ENCODE assay signal across 8 cellular contexts in the genomic region with DNA sequence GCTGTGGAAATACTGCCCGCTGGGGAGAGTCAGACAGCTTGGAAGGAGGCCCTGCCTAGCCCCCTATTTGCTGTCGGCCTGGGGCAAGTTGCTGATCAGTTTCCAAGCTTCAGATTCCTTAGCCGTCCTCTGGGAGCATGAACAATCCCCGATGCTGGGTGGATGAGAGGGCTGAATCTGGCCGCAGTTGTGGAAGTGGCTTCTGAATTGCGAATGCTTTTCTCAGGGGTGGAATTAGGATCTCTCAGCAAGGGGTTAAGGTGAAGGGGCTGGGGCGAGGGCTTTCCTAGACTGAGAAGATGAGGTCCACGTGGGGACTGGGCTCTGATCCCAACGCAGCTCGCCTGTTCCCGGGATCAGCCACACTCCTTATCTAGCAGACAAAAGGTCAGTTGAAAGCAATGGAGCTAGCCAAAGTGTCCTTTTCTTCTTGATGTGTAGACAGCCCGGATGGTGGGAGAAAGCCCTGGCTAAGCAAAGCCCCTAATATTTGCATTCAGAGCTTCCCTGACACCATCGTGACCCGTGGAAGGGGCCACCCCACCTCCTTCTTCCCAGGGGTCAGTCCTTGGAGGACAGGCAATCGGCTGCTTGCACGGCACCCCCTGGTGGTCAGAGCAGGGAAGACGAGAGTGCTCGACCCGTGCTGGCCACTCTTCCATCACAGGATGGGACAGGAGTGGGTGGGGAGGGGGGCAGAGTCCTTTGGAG. TPM values are rescaled to one million over a fixed set of nuclear protein-coding genes. Genes with fewer than 3 reads are reported as not detected.
DNase-seq lines count a peak whose midpoint lies in the region; ATAC-seq, FAIRE-seq and TF ChIP-seq lines count a peak whose summit lies in the region.

No MANE protein-coding gene starts in this region.

- peak; percentile 62 for TF ChIP-seq RAD21 in GM12878 (IDR thresholded peaks at IDR 0.05; ENCODE audit: insufficient read depth, low read depth, low read length)

- no peak overlapping the region for H3K9ac ChIP-seq in GM12878 (ENCODE audit: control insufficient read depth, insufficient read depth, low read length)

- no peaks in the 10 kb centered on the region for H3K9me3 ChIP-seq in GM12878 (replicated peaks; ENCODE audit: control insufficient read depth, insufficient read depth, low read length)

- SMC1A ChIA-PET in GM12878 (lab: Charles Lee; ENCODE audit: uncharacterized antibody, unreplicated experiment): interaction anchor here (0.7 to 7.7 kb wide), 14 partner anchors 8 to 152 kb away, joined by 3 to 110 read pairs (median 4); no protein-coding TSS in a partner anchor

- POLR2A ChIA-PET in GM12878 (lab: Charles Lee): interaction anchor here (0.6 kb wide), 1 partner anchor 135 kb away, joined by 3 read pairs; no protein-coding TSS in a partner anchor

- peak; percentile 76 to 96 (median 81) for TF ChIP-seq CTCF in GM12878 (IDR thresholded peaks at IDR 0.05 in 2 of 3, conservative IDR thresholded peaks at IDR 0.05 in 1 of 3; ENCODE audit: control insufficient read depth in 2 of 3, extremely low read depth in 1 of 3, insufficient read depth in 1 of 3, low read depth in 3 of 3, low read length in 3 of 3)

- H3K4me2 ChIP-seq in GM12878 (ENCODE audit: control insufficient read depth, insufficient read depth): no peak overlapping the region

- no peaks in the 10 kb centered on the region for H4K20me1 ChIP-seq in GM12878 (ENCODE audit: control insufficient read depth, insufficient read depth)

- FAIRE-seq in GM12878 (lab: Jason Lieb, UNC): peak; percentile 54

- no peak overlapping the region for H3K4me3 ChIP-seq in GM12878
- H3K4me3 ChIP-seq in skeletal muscle cell (ENCODE audit: low read depth, low read length): no peak overlapping the region

- peak; percentile 92 for ATAC-seq in GM12878

- CTCF ChIA-PET in GM12878 (lab: Yijun Ruan, JAX): interaction anchor here (0.6 to 12.5 kb wide), 27 partner anchors 8 to 202 kb away, joined by 3 to 304 read pairs (median 4); no protein-coding TSS in a partner anchor

- no peaks in the 10 kb centered on the region for H3K79me2 ChIP-seq in GM12878 (ENCODE audit: control insufficient read depth, insufficient read depth, low read length)

- 18% methylated on average over 19 of the region's 19 CpGs for WGBS in GM12878 (ENCODE audit: insufficient coverage, insufficient replicate concordance, low lambda C conversion rate, missing lambda C conversion rate)

- BruUV-seq in GM12878 (replicated peaks; lab: Mats Ljungman, UMichigan): no TSS peak

- RAD21 ChIA-PET in GM12878 (lab: Charles Lee; ENCODE audit: unreplicated experiment): interaction anchor here (1.0 to 3.9 kb wide), 8 partner anchors 9 to 155 kb away, joined by 3 to 37 read pairs (median 11); no protein-coding TSS in a partner anchor

- no peaks in the 10 kb centered on the region for H3K36me3 ChIP-seq in GM12878 (ENCODE audit: control insufficient read depth in 2 of 2, insufficient read depth in 2 of 2, low read length in 1 of 2)

- DNase-seq in NCI-H526 (lab: John Stamatoyannopoulos, UW) (peak; percentile 7 to 60), NCI-H526 treated with DMSO at 0.1 percent for 48 hours (lab: John Stamatoyannopoulos, UW) (no peak), HPDE6-E6E7 (ENCODE audit: extremely low spot score) (peak; percentile 53), T-helper 1 cell (peak in 4 of 5 donors; percentile 19 to 43 (median 34)), GM12878 (ENCODE audit: low read depth, low spot score) (no peak), iPS DF 4.7 (ENCODE audit: extremely low read depth, low spot score) (peak; percentile 51), skeletal muscle cell (ENCODE audit: low read depth) (peak; percentile 86), NCI-H774 (lab: John Stamatoyannopoulos, UW) (no peak)

- H2AFZ ChIP-seq in GM12878 (ENCODE audit: control insufficient read depth, low read depth, low read length): no peak overlapping the region

- TF ChIP-seq POLR2A in GM12878 (IDR thresholded peaks at IDR 0.05; ENCODE audit: low read depth, low read length): no peak

- TF ChIP-seq EP300 in GM12878 (IDR thresholded peaks at IDR 0.05; ENCODE audit: borderline replicate concordance in 1 of 2, control insufficient read depth in 1 of 2, low read depth in 2 of 2, low read length in 2 of 2): no peak

- intact Hi-C loops in GM12878 (cut with micrococcal nuclease; ENCODE audit: unreplicated experiment): loop anchor here (1.0 kb wide), 2 partner anchors 23 to 150 kb away; no protein-coding TSS in a partner anchor

- H3K27ac ChIP-seq in GM12878 (ENCODE audit: control insufficient read depth, insufficient read depth): no peak overlapping the region

- in situ Hi-C loops in GM12878 (cut with MboI): loop anchor here (5.0 kb wide), 2 partner anchors 139 to 151 kb away; no protein-coding TSS in a partner anchor

- H3K4me1 ChIP-seq in GM12878 (ENCODE audit: control insufficient read depth, insufficient read depth, low read length): peaks cover 2% of the 10 kb centered on the region

- H3K27me3 ChIP-seq in GM12878 (replicated peaks in 1 of 2; ENCODE audit: control insufficient read depth in 2 of 2, insufficient read depth in 2 of 2, low read length in 1 of 2): 0 out of 4 replicates have a peak, but pooled peaks cover 0 to 2% of the 10 kb centered on the region in 2 experiments

TF ChIP-seq in GM12878, 131 proteins besides CTCF, POLR2A, EP300 and RAD21:
- peak; percentile 70; the same call in 1 of the 2 replicates for TF ChIP-seq SMC3 (IDR thresholded peaks at IDR 0.05; ENCODE audit: borderline replicate concordance, low read length)
- no peak for TF ChIP-seq FOXK2 (IDR thresholded peaks at IDR 0.05)
- 0 out of 2 replicates have a peak, but pooled peaks have one; percentile 13 for TF ChIP-seq SMARCA5 (IDR thresholded peaks at IDR 0.05)
- TF ChIP-seq BHLHE40 (IDR thresholded peaks at IDR 0.05; ENCODE audit: borderline replicate concordance in 1 of 2, low read depth in 2 of 2, low read length in 1 of 2): peak; percentile 30 to 62; a peak in 2 of 4 replicates
- no peak for TF ChIP-seq STAT3 (IDR thresholded peaks at IDR 0.05; ENCODE audit: low read depth, low read length)
- TF ChIP-seq, protein P1, sequence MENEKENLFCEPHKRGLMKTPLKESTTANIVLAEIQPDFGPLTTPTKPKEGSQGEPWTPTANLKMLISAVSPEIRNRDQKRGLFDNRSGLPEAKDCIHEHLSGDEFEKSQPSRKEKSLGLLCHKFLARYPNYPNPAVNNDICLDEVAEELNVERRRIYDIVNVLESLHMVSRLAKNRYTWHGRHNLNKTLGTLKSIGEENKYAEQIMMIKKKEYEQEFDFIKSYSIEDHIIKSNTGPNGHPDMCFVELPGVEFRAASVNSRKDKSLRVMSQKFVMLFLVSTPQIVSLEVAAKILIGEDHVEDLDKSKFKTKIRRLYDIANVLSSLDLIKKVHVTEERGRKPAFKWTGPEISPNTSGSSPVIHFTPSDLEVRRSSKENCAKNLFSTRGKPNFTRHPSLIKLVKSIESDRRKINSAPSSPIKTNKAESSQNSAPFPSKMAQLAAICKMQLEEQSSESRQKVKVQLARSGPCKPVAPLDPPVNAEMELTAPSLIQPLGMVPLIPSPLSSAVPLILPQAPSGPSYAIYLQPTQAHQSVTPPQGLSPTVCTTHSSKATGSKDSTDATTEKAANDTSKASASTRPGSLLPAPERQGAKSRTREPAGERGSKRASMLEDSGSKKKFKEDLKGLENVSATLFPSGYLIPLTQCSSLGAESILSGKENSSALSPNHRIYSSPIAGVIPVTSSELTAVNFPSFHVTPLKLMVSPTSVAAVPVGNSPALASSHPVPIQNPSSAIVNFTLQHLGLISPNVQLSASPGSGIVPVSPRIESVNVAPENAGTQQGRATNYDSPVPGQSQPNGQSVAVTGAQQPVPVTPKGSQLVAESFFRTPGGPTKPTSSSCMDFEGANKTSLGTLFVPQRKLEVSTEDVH (IDR thresholded peaks at IDR 0.05; ENCODE audit: low read depth, partially characterized antibody): no peak
- 0 out of 2 replicates have a peak, but pooled peaks have one; percentile 24 for TF ChIP-seq IKZF1 (conservative IDR thresholded peaks at IDR 0.05)
- TF ChIP-seq TCF3 (IDR thresholded peaks at IDR 0.05; ENCODE audit: borderline replicate concordance, insufficient read depth, low read depth, low read length): no peak
- TF ChIP-seq YY1 (IDR thresholded peaks at IDR 0.05; ENCODE audit: low read depth, low read length): peak; percentile 51; the same call in 1 of the 2 replicates
- TF ChIP-seq NR2F1 (conservative IDR thresholded peaks at IDR 0.05): 0 out of 2 replicates have a peak, but pooled peaks have one; percentile 23

RNA-seq across cellular contexts. Expression of a gene that starts 54.9 kb away (rescaled TPM):
- total RNA-seq in GM12878 (2013; cell fraction: nucleolus; rRNA removed): not detected in 2 replicates
- 0.06 and 0.16 TPM in 2 replicates for total RNA-seq in GM12878 (2014; rRNA removed)
- 0.05 and 0.13 TPM in 2 replicates for total RNA-seq in GM12878 (2014; rRNA removed; fragmentation: Illumina TruSeq; extraction: Trizol)
- total RNA-seq in GM12878 (2021): 0.21 and 0.28 TPM in 2 replicates
- polyA plus RNA-seq in GM12878 (2011; ENCODE audit: low read depth): not detected
- polyA plus RNA-seq in GM12878 (2011; rRNA removed): 0.01 TPM in 1 of 2 replicates, not detected in the other
- polyA plus RNA-seq in GM12878 (2011; cell fraction: cytosol; rRNA removed): 0.02 TPM in 1 of 2 replicates, not detected in the other
- 0.01 and 0.03 TPM in 2 replicates for polyA plus RNA-seq in GM12878 (2011; cell fraction: nucleus; rRNA removed)
- polyA plus RNA-seq in GM12878 (2012): 0.03 and 0.04 TPM in 2 replicates
- 0.07 and 0.21 TPM in 2 replicates for polyA plus RNA-seq in GM12878 (2014; fragmentation: Illumina TruSeq; extraction: Trizol)
- polyA plus RNA-seq in GM12878 (2014; fragmentation: Nextera tagmentation; extraction: Ambion mirVana): under 1 TPM; 0.03 to 0.09 TPM
- 0.04 and 0.13 TPM in 2 replicates for polyA plus RNA-seq in GM12878 (2014; rRNA removed)
- not detected for polyA plus RNA-seq in GM12878 (2016; fragmentation: Nextera tagmentation; extraction: Ambion mirVana)
- polyA minus RNA-seq in GM12878 (2011; rRNA and poly(A)+ RNA removed): not detected in 2 replicates
- polyA minus RNA-seq in GM12878 (2011; cell fraction: cytosol; rRNA and poly(A)+ RNA removed): not detected in 2 replicates
- not detected in 2 replicates for polyA minus RNA-seq in GM12878 (2011; cell fraction: nucleus; rRNA and poly(A)+ RNA removed)

Comparison
In these comparisons a context has a peak if more than half of its experiments do, and no peak if none do; other contexts are left out.
1. DNase-seq: peak in NCI-H526 (2 of 2), HPDE6-E6E7 (single experiment), T-helper 1 cell (4 of 5), iPS DF 4.7 (single experiment) and skeletal muscle cell (single experiment); none in NCI-H526 treated with DMSO at 0.1 percent for 48 hours (single experiment), GM12878 (single experiment) and NCI-H774 (single experiment).